In the genomic region with DNA sequence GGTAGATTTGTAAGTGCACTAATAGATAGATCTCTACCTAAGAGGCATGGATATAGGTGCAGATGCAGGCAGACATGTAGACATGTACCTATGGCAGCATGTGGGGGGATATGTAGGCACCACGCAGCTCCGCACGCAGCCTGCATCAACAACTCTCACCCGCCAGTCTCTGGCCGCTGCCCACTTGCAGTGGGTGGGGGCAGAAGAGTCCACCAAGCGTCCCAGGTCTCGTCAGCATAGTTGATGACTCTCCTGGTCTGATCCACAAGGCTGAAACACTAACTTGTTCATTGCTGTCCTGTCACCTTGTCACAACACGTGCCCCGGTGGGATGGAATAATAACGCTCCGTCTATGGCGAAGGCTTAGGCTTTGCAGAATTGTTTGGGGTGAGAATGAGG, we compare ENCODE assay signal across 33 cellular contexts.
"Had no signal": no experiment of that assay in that cellular context is flagged by ENCODE, and none has a peak within 500 bp of the region (broad histone marks: within the 10 kb centered on the region; RNA-seq: fewer than 3 reads in every experiment).

No MANE protein-coding gene starts in this region.

- H3K36me3 ChIP-seq: neural progenitor cell, neutrophil, ovary, right lobe of liver, spleen, suprapubic skin, tibial artery, transverse colon, upper lobe of right lung, uterus had no signal

- H3K4me2 ChIP-seq: neural progenitor cell, smooth muscle cell had no signal

- H3K27ac Mint-ChIP-seq: naive thymus-derived CD4-positive, alpha-beta T cell; natural killer cell; nephron; neural progenitor cell; progenitor cell of endocrine pancreas; stimulated activated memory B cell treated with anti-CD40 and anti-IgM and Interleukin-4, amounts not matched to agents 10 μg/mL and 1 μg/mL and 100 μg/mL, for 72 hours; stimulated activated naive CD8-positive, alpha-beta T cell treated with anti-CD3 and anti-CD28 coated beads, Interleukin-15, amount 100 ng/mL, for 72 hours; type B pancreatic cell had no signal

- H3K27me3 ChIP-seq: neural progenitor cell, neutrophil, ovary, right lobe of liver, suprapubic skin, testis, transverse colon, upper lobe of right lung, uterus had no signal

- H3K79me2 ChIP-seq: parathyroid adenoma had no signal

- H3K4me3 ChIP-seq: neural progenitor cell, ovary, psoas muscle, right lobe of liver, skin epidermis, smooth muscle cell, spleen, suprapubic skin, testis, tibial artery, transverse colon, upper lobe of right lung, uterus had no signal

- H3K27me3 Mint-ChIP-seq: stimulated activated naive CD8-positive, alpha-beta T cell treated with anti-CD3 and anti-CD28 coated beads, Interleukin-15, amount 100 ng/mL, for 72 hours had no signal

- H3K4me3 Mint-ChIP-seq: naive thymus-derived CD4-positive, alpha-beta T cell; natural killer cell; nephron; neural progenitor cell; stimulated activated memory B cell treated with anti-CD40 and anti-IgM and Interleukin-4, amounts not matched to agents 10 μg/mL and 1 μg/mL and 100 μg/mL, for 72 hours; stimulated activated naive CD8-positive, alpha-beta T cell treated with anti-CD3 and anti-CD28 coated beads, Interleukin-15, amount 100 ng/mL, for 72 hours; type B pancreatic cell had no signal

- ATAC-seq: naive thymus-derived CD4-positive, alpha-beta T cell; psoas muscle; right lobe of liver; stimulated activated memory B cell treated with anti-CD40 and anti-IgM and Interleukin-4, amounts not matched to agents 10 μg/mL and 1 μg/mL and 100 μg/mL, for 72 hours; stimulated activated naive CD8-positive, alpha-beta T cell treated with anti-CD3 and anti-CD28 coated beads, Interleukin-15, amount 100 ng/mL, for 72 hours; stimulated activated naive CD8-positive, alpha-beta T cell treated with anti-CD3 and anti-CD28 coated beads, Interleukin-15, Interleukin-2, amounts not matched to agents 100 U/mL and 50 U/mL, for 24 hours; upper lobe of right lung had no signal

- H3K9me3 ChIP-seq: neutrophil, ovary, psoas muscle, right lobe of liver, spleen, suprapubic skin, testis, tibial artery, transverse colon, upper lobe of right lung, uterus had no signal

- H3K9me3 Mint-ChIP-seq: natural killer cell; nephron; stimulated activated memory B cell treated with anti-CD40 and anti-IgM and Interleukin-4, amounts not matched to agents 10 μg/mL and 1 μg/mL and 100 μg/mL, for 72 hours; stimulated activated naive CD8-positive, alpha-beta T cell treated with anti-CD3 and anti-CD28 coated beads, Interleukin-15, amount 100 ng/mL, for 72 hours; type B pancreatic cell had no signal

- H3K36me3 Mint-ChIP-seq: naive thymus-derived CD4-positive, alpha-beta T cell; natural killer cell; neural progenitor cell; stimulated activated memory B cell treated with anti-CD40 and anti-IgM and Interleukin-4, amounts not matched to agents 10 μg/mL and 1 μg/mL and 100 μg/mL, for 72 hours had no signal

- H2AFZ ChIP-seq: neural progenitor cell, parathyroid adenoma had no signal

- H3K4me1 Mint-ChIP-seq: naive thymus-derived CD4-positive, alpha-beta T cell; natural killer cell; stimulated activated naive CD8-positive, alpha-beta T cell treated with anti-CD3 and anti-CD28 coated beads, Interleukin-15, amount 100 ng/mL, for 72 hours had no signal

- H3K4me1 ChIP-seq: psoas muscle, right lobe of liver, suprapubic skin, testis, tibial artery, transverse colon, upper lobe of right lung, uterus had no signal

- H3K27ac ChIP-seq: neural progenitor cell, neutrophil, ovary, parathyroid adenoma, psoas muscle, right lobe of liver, skin epidermis, spleen, suprapubic skin, testis, tibial artery, transverse colon, upper lobe of right lung, uterus had no signal

- DNase-seq: naive thymus-derived CD4-positive, alpha-beta T cell; natural killer cell; nucleus accumbens; ovary; posterior cingulate gyrus; psoas muscle; right cardiac atrium; right lobe of liver; spleen; stimulated activated CD4-positive, alpha-beta T cell treated with anti-CD3 and anti-CD28 coated beads, Interleukin-12 subunit alpha, Interleukin-12 subunit beta, amount 100 ng/mL, for 4 hours; stimulated activated CD4-positive, alpha-beta T cell treated with anti-CD3 and anti-CD28 coated beads, Interleukin-1b, Interleukin-23, amount 100 ng/mL, for 48 hours; stimulated activated CD4-positive, alpha-beta T cell treated with anti-CD3 and anti-CD28 coated beads, Interleukin-4, amount 100 ng/mL, for 1 hour; stimulated activated CD4-positive, alpha-beta T cell treated with anti-CD3 and anti-CD28 coated beads, Interleukin-4, amount 100 ng/mL, for 4 hours; stimulated activated CD8-positive, alpha-beta memory T cell treated with anti-CD3 and anti-CD28 coated beads, Interleukin-4, amount 100 ng/mL, for 48 hours; stimulated activated naive CD4-positive, alpha-beta T cell; stimulated activated naive CD8-positive, alpha-beta T cell treated with anti-CD3 and anti-CD28 coated beads, Interleukin-15, amount 100 ng/mL, for 72 hours; stimulated activated naive CD8-positive, alpha-beta T cell treated with anti-CD3 and anti-CD28 coated beads, Interleukin-15, Interleukin-2, amounts not matched to agents 100 U/mL and 50 U/mL, for 24 hours; substantia nigra; testis; tibial artery; transverse colon; upper lobe of right lung; uterus had no signal

- H3K9ac ChIP-seq: neural progenitor cell, parathyroid adenoma had no signal
